ENCODE assay signal across 28 cellular contexts in the genomic region with DNA sequence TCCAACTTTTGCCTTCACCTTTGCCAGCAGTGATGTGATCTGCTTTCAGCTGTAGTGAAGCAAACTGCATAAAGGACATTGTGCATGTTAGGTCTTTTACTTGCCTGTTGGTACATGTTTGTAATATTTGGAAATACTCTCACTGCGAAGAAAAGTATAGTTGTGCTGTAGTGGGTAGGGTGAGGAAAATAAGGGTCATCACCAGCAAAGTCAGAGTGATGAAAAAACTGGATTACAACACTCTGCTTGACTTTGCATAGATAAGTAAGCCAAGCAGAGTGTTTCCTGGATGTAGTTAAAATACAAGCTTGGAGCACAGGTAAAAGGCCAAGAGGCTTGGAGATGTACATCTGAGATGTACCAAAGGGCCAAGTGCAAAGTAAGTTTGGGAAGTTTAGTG. TPM values are rescaled to one million over a fixed set of nuclear protein-coding genes. Genes with fewer than 3 reads are reported as not detected.
DNase-seq lines count a peak whose midpoint lies in the region; ATAC-seq and TF ChIP-seq lines count a peak whose summit lies in the region.
"Had no signal": no experiment of that assay in that cellular context is flagged by ENCODE, and none has a peak within 500 bp of the region (broad histone marks: within the 10 kb centered on the region; RNA-seq: fewer than 3 reads in every experiment).

No MANE protein-coding gene starts in this region.

- no peaks in the 10 kb centered on the region for H3K36me3 ChIP-seq in lower lobe of right lung
- H3K36me3 ChIP-seq: Peyer's patch, prostate gland, SJSA1 had no signal

- no peaks in the 10 kb centered on the region for H3K27me3 Mint-ChIP-seq in stimulated activated naive CD8-positive, alpha-beta T cell treated with anti-CD3 and anti-CD28 coated beads, Interleukin-15, Interleukin-2, amounts not matched to agents 100 ng/mL and 50 ng/mL, for 24 hours
- H3K27me3 Mint-ChIP-seq in stimulated activated naive CD8-positive, alpha-beta T cell treated with anti-CD3 and anti-CD28 coated beads, Interleukin-15, amount 100 ng/mL, for 72 hours, result no peaks in the 10 kb centered on the region
- H3K27me3 Mint-ChIP-seq in activated CD8-positive, alpha-beta T cell treated with anti-CD3 and anti-CD28 coated beads, Interleukin-2, amount 10 ng/mL, durations not matched to agents 7 days and 5 days (ENCODE audit: low read depth), result no peaks in the 10 kb centered on the region

- H3K9me3 ChIP-seq in lower lobe of right lung, result no peaks in the 10 kb centered on the region
- H3K9me3 ChIP-seq: Peyer's patch, prostate gland, SJSA1 had no signal

- TF ChIP-seq CTCF in lower lobe of right lung (IDR thresholded peaks at IDR 0.05), result no peak
- no peak for TF ChIP-seq CTCF in lower leg skin (IDR thresholded peaks at IDR 0.05)

- no peak for TF ChIP-seq POLR2A in lower leg skin (IDR thresholded peaks at IDR 0.05)

- CTCF ChIA-PET in activated CD8-positive, alpha-beta T cell treated with anti-CD3 and anti-CD28 coated beads, Interleukin-2, amount 10 ng/mL, durations not matched to agents 7 days and 5 days (lab: Charles Lee), result interaction anchor here (1.1 to 2.9 kb wide), 7 partner anchors 8 to 121 kb away, joined by 3 to 13 read pairs (median 5); no protein-coding TSS in a partner anchor

- H3K4me3 ChIP-seq in lower lobe of right lung, result no peak overlapping the region
- no peak overlapping the region for H3K4me3 ChIP-seq in lower leg skin (ENCODE audit: low read depth, poor library complexity, severe bottlenecking)
- H3K4me3 ChIP-seq: dorsolateral prefrontal cortex, GM23338, Peyer's patch, prostate gland, SJSA1, skin epidermis had no signal

- POLR2A ChIA-PET in activated CD8-positive, alpha-beta T cell treated with anti-CD3 and anti-CD28 coated beads, Interleukin-2, amount 10 ng/mL, durations not matched to agents 7 days and 5 days (lab: Charles Lee), result interaction anchor here (0.8 to 1.7 kb wide), 3 partner anchors 17 to 19 kb away, joined by 3 to 5 read pairs (median 3); no protein-coding TSS in a partner anchor

- WGBS in lower leg skin, 2 donors, result 51 to 64% methylated on average over 1 of the region's 1 CpG

- no peak overlapping the region for H3K27ac ChIP-seq in lower lobe of right lung
- H3K27ac ChIP-seq: dorsolateral prefrontal cortex, prostate gland, SJSA1, skin epidermis had no signal

- H3K27me3 ChIP-seq in lower lobe of right lung (ENCODE audit: low read depth), result no peaks in the 10 kb centered on the region
- H3K27me3 ChIP-seq: dorsolateral prefrontal cortex, Peyer's patch, SJSA1 had no signal

- H3K36me3 Mint-ChIP-seq in stimulated activated naive CD8-positive, alpha-beta T cell treated with anti-CD3 and anti-CD28 coated beads, Interleukin-15, Interleukin-2, amounts not matched to agents 100 ng/mL and 50 ng/mL, for 24 hours (ENCODE audit: low read depth), result peaks cover 3% of the 10 kb centered on the region
- peaks cover 61% of the 10 kb centered on the region for H3K36me3 Mint-ChIP-seq in activated CD8-positive, alpha-beta T cell treated with anti-CD3 and anti-CD28 coated beads, Interleukin-2, amount 10 ng/mL, durations not matched to agents 7 days and 5 days (ENCODE audit: low read depth)
- H3K36me3 Mint-ChIP-seq: mesothelial cell of epicardium had no signal

- H3K27ac Mint-ChIP-seq in stimulated activated naive CD8-positive, alpha-beta T cell treated with anti-CD3 and anti-CD28 coated beads, Interleukin-15, Interleukin-2, amounts not matched to agents 100 ng/mL and 50 ng/mL, for 24 hours, result peak overlapping the region; percentile 13
- H3K27ac Mint-ChIP-seq in stimulated activated naive CD8-positive, alpha-beta T cell treated with anti-CD3 and anti-CD28 coated beads, Interleukin-15, amount 100 ng/mL, for 72 hours, result no peak overlapping the region
- H3K27ac Mint-ChIP-seq in activated CD8-positive, alpha-beta T cell treated with anti-CD3 and anti-CD28 coated beads, Interleukin-2, amount 10 ng/mL, durations not matched to agents 7 days and 5 days, result peak overlapping the region; percentile 37
- H3K27ac Mint-ChIP-seq: GM23338; mesothelial cell of epicardium; T-helper 1 cell treated with Interleukin-12 subunit alpha and Interleukin-12 subunit beta and Interleukin-4 antibody, amounts not matched to agents 30 μg/mL and 1 μg/mL, for 36 hours had no signal

- no peak for DNase-seq in stimulated activated naive CD8-positive, alpha-beta T cell treated with anti-CD3 and anti-CD28 coated beads, Interleukin-15, amount 100 ng/mL, for 72 hours
- no peak for DNase-seq in activated CD8-positive, alpha-beta T cell treated with anti-CD3 and anti-CD28 coated beads, Interleukin-2, amount 10 ng/mL, durations not matched to agents 7 days and 5 days
- DNase-seq in lower lobe of right lung, result no peak
- no peak for DNase-seq in stimulated activated CD4-positive, alpha-beta T cell treated with anti-CD3 and anti-CD28 coated beads, Interleukin-2, amount 100 ng/mL, for 48 hours
- no peak for DNase-seq in lower leg skin (ENCODE audit: low spot score in 2 of 2)
- no peak for DNase-seq in SK-N-DZ (ENCODE audit: low spot score)
- DNase-seq: activated gamma-delta T cell treated with Interleukin-2 at 50 U/mL for 16 hours; activated T-cell treated with anti-CD3 and anti-CD28 coated beads for 4 hours; amygdala; C1 segment of cervical spinal cord; central memory CD4-positive, alpha-beta T cell; dorsolateral prefrontal cortex; foreskin fibroblast; GDM1; hypothalamus; kidney; MM.1S; Peyer's patch; stimulated activated CD4-positive, alpha-beta T cell treated with anti-CD3 and anti-CD28 coated beads, Interleukin-4, amount 100 ng/mL, for 1 hour had no signal

- intact Hi-C loops in lower lobe of right lung (cut with DNase I) (no loop called here), lower leg skin (cut with DNase I; ENCODE audit: low total_unique reads) (no loop called here)

- peaks cover 92% of the 10 kb centered on the region for H3K4me1 Mint-ChIP-seq in stimulated activated naive CD8-positive, alpha-beta T cell treated with anti-CD3 and anti-CD28 coated beads, Interleukin-15, Interleukin-2, amounts not matched to agents 100 ng/mL and 50 ng/mL, for 24 hours (ENCODE audit: low read depth)
- H3K4me1 Mint-ChIP-seq in stimulated activated naive CD8-positive, alpha-beta T cell treated with anti-CD3 and anti-CD28 coated beads, Interleukin-15, amount 100 ng/mL, for 72 hours, result peaks cover 81% of the 10 kb centered on the region
- peaks cover 84% of the 10 kb centered on the region for H3K4me1 Mint-ChIP-seq in activated CD8-positive, alpha-beta T cell treated with anti-CD3 and anti-CD28 coated beads, Interleukin-2, amount 10 ng/mL, durations not matched to agents 7 days and 5 days (ENCODE audit: low read depth)

- H3K4me3 Mint-ChIP-seq in stimulated activated naive CD8-positive, alpha-beta T cell treated with anti-CD3 and anti-CD28 coated beads, Interleukin-15, Interleukin-2, amounts not matched to agents 100 ng/mL and 50 ng/mL, for 24 hours, result no peak overlapping the region
- no peak overlapping the region for H3K4me3 Mint-ChIP-seq in stimulated activated naive CD8-positive, alpha-beta T cell treated with anti-CD3 and anti-CD28 coated beads, Interleukin-15, amount 100 ng/mL, for 72 hours
- no peak overlapping the region for H3K4me3 Mint-ChIP-seq in activated CD8-positive, alpha-beta T cell treated with anti-CD3 and anti-CD28 coated beads, Interleukin-2, amount 10 ng/mL, durations not matched to agents 7 days and 5 days
- H3K4me3 Mint-ChIP-seq: GM23338; mesothelial cell of epicardium; T-helper 1 cell treated with Interleukin-12 subunit alpha and Interleukin-12 subunit beta and Interleukin-4 antibody, amounts not matched to agents 30 μg/mL and 1 μg/mL, for 36 hours had no signal

- H3K9me3 Mint-ChIP-seq in stimulated activated naive CD8-positive, alpha-beta T cell treated with anti-CD3 and anti-CD28 coated beads, Interleukin-15, Interleukin-2, amounts not matched to agents 100 ng/mL and 50 ng/mL, for 24 hours, result no peaks in the 10 kb centered on the region
- no peaks in the 10 kb centered on the region for H3K9me3 Mint-ChIP-seq in stimulated activated naive CD8-positive, alpha-beta T cell treated with anti-CD3 and anti-CD28 coated beads, Interleukin-15, amount 100 ng/mL, for 72 hours
- H3K9me3 Mint-ChIP-seq in activated CD8-positive, alpha-beta T cell treated with anti-CD3 and anti-CD28 coated beads, Interleukin-2, amount 10 ng/mL, durations not matched to agents 7 days and 5 days (ENCODE audit: insufficient read depth), result peaks cover 3% of the 10 kb centered on the region
- H3K9me3 Mint-ChIP-seq: GM23338; IgD-negative memory B cell; mesothelial cell of epicardium; T-helper 1 cell treated with Interleukin-12 subunit alpha and Interleukin-12 subunit beta and Interleukin-4 antibody, amounts not matched to agents 30 μg/mL and 1 μg/mL, for 36 hours had no signal

- H3K4me1 ChIP-seq in lower lobe of right lung, result peaks cover 61% of the 10 kb centered on the region
- H3K4me1 ChIP-seq: prostate gland, SJSA1 had no signal

- no peak for ATAC-seq in stimulated activated naive CD8-positive, alpha-beta T cell treated with anti-CD3 and anti-CD28 coated beads, Interleukin-15, amount 100 ng/mL, for 72 hours
- no peak for ATAC-seq in activated CD8-positive, alpha-beta T cell treated with anti-CD3 and anti-CD28 coated beads, Interleukin-2, amount 10 ng/mL, durations not matched to agents 7 days and 5 days
- peak; percentile 39 to 42 for ATAC-seq in lower lobe of right lung
- no peak for ATAC-seq in HG03196 (IDR thresholded peaks at IDR 0.05; ENCODE audit: unreplicated experiment)
- ATAC-seq: GM23338 had no signal

RNA-seq across cellular contexts. Expression of gene TGFBR1, which starts 16.7 kb away (rescaled TPM):
- total RNA-seq in activated CD8-positive, alpha-beta T cell treated with anti-CD3 and anti-CD28 coated beads, Interleukin-2, amount 10 ng/mL, durations not matched to agents 7 days and 5 days, result 10 to 100 TPM; 90.1 to 90.9 TPM
- total RNA-seq in lower lobe of right lung, result 78.8 TPM
- total RNA-seq in lower leg skin, result 10 to 100 TPM; 10.1 to 23.3 (median 16.0) TPM
- polyA plus RNA-seq in SK-N-DZ (2014; cell fraction: cytosol; rRNA removed), result 24.6 and 24.7 TPM in 2 replicates
- polyA plus RNA-seq in SK-N-DZ (2014; cell fraction: nucleus; rRNA removed), result 13.3 and 15.2 TPM in 2 replicates

Comparison
In these comparisons a context has a peak if more than half of its experiments do, and no peak if none do; other contexts are left out.
1. H3K27ac Mint-ChIP-seq: peak in stimulated activated naive CD8-positive, alpha-beta T cell treated with anti-CD3 and anti-CD28 coated beads, Interleukin-15, Interleukin-2, amounts not matched to agents 100 ng/mL and 50 ng/mL, for 24 hours (single experiment) and activated CD8-positive, alpha-beta T cell treated with anti-CD3 and anti-CD28 coated beads, Interleukin-2, amount 10 ng/mL, durations not matched to agents 7 days and 5 days (single experiment); none in stimulated activated naive CD8-positive, alpha-beta T cell treated with anti-CD3 and anti-CD28 coated beads, Interleukin-15, amount 100 ng/mL, for 72 hours (0 of 2).
2. ATAC-seq: peak in lower lobe of right lung (2 of 2); none in stimulated activated naive CD8-positive, alpha-beta T cell treated with anti-CD3 and anti-CD28 coated beads, Interleukin-15, amount 100 ng/mL, for 72 hours (single experiment), activated CD8-positive, alpha-beta T cell treated with anti-CD3 and anti-CD28 coated beads, Interleukin-2, amount 10 ng/mL, durations not matched to agents 7 days and 5 days (single experiment) and HG03196 (single experiment).